In the genomic region with DNA sequence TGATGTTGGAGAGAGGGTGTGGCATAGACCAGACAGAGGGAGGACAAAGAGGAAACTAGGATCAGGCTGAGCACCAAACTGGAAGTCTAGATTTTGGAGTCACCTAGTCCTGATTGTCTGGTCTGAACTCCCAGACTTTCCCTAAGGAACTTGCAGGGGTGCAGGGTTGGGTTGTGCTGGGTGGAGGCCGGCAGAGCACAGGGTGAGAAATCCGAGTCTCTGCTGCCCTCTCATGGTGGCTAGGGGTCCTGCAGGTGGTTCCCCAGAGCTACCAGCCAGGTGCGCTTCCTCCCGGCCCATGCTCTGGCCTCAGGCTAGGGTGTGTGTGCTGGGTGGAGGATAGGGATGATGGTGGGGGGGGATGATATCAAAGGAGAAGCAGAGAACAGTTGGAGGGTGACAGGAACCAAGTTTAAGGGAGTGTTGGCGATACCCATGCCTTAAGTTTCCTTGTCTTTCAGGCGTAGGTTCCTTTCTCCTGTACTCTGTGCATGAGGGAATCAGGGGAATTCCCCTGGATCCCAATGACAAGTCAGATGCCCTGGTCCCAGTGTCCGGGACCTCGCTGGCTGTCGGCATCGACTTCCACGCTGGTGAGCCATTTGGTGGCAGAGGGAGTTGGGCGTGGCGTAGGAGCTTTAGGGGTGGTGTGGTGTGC, we compare ENCODE assay signal across 8 cellular contexts. TPM values are rescaled to one million over a fixed set of nuclear protein-coding genes. Genes with fewer than 3 reads are reported as not detected.
A peak's percentile ranks its signal among the peaks of the same experiment; 100 is the strongest.
DNase-seq lines count a peak whose midpoint lies in the region; TF ChIP-seq lines count a peak whose summit lies in the region.

No MANE protein-coding gene starts in this region.

- no peaks in the 10 kb centered on the region for H3K4me1 Mint-ChIP-seq in progenitor cell of endocrine pancreas (ENCODE audit: low read depth)

- DNase-seq in G401 (ENCODE audit: low spot score) (peak; percentile 85), H4 (ENCODE audit: low spot score) (peak; percentile 53), LoVo (ENCODE audit: low spot score) (peak; percentile 82), SHP77 (lab: John Stamatoyannopoulos, UW) (peak; percentile 48 to 50), globus pallidus (ENCODE audit: low spot score) (peak; percentile 40), progenitor cell of endocrine pancreas (ENCODE audit: low spot score, unreplicated experiment) (peak; percentile 71), GF-D8 (lab: John Stamatoyannopoulos, UW) (no peak)
- DNase-seq in activated effector memory CD4-positive, alpha-beta T cell treated with anti-CD3 and anti-CD28 coated beads, Interleukin-2, amount 50 U/mL, for 16 hours: peak; percentile 92

- H3K27me3 Mint-ChIP-seq in progenitor cell of endocrine pancreas: no peaks in the 10 kb centered on the region

- H3K36me3 Mint-ChIP-seq in progenitor cell of endocrine pancreas (ENCODE audit: insufficient read depth): peaks cover 13% of the 10 kb centered on the region

- no peak overlapping the region for H3K27ac Mint-ChIP-seq in progenitor cell of endocrine pancreas

- in situ Hi-C loops in G401 (cut with HindIII; ENCODE audit: low sequenced_read_pairs): no loop called here

- H3K9me3 Mint-ChIP-seq in progenitor cell of endocrine pancreas (ENCODE audit: low read depth): no peaks in the 10 kb centered on the region

- no peak overlapping the region for H3K4me3 Mint-ChIP-seq in progenitor cell of endocrine pancreas (ENCODE audit: low read depth)

- peak; percentile 83 for TF ChIP-seq CTCF in progenitor cell of endocrine pancreas (IDR thresholded peaks at IDR 0.05; ENCODE audit: unreplicated experiment)

RNA-seq across cellular contexts. Expression of a gene that starts 33.5 kb away (rescaled TPM):
- 0.49 TPM in 1 of 2 replicates, not detected in the other for total RNA-seq in G401 (2014; rRNA removed; shearing (Covaris generic))
- total RNA-seq in H4 (2014; rRNA removed; shearing (Covaris generic)): 5.6 and 10.7 TPM in 2 replicates
- 1.7 and 2.0 TPM in 2 replicates for total RNA-seq in progenitor cell of endocrine pancreas

RNA-seq across cellular contexts. Expression of a gene that starts 35.6 kb away (rescaled TPM):
- total RNA-seq in G401 (2014; rRNA removed; shearing (Covaris generic)): not detected in 2 replicates
- not detected in 2 replicates for total RNA-seq in H4 (2014; rRNA removed; shearing (Covaris generic))
- total RNA-seq in progenitor cell of endocrine pancreas: not detected in 2 replicates

RNA-seq across cellular contexts. Expression of a gene that starts 46.5 kb away (rescaled TPM):
- 160 and 174 TPM in 2 replicates for total RNA-seq in G401 (2014; rRNA removed; shearing (Covaris generic))
- total RNA-seq in H4 (2014; rRNA removed; shearing (Covaris generic)): 250 and 269 TPM in 2 replicates
- total RNA-seq in progenitor cell of endocrine pancreas: 162 and 165 TPM in 2 replicates

RNA-seq across cellular contexts. Expression of a gene that starts 54.8 kb away (rescaled TPM):
- total RNA-seq in G401 (2014; rRNA removed; shearing (Covaris generic)): 19.3 and 25.1 TPM in 2 replicates
- 5.8 and 6.5 TPM in 2 replicates for total RNA-seq in H4 (2014; rRNA removed; shearing (Covaris generic))
- 93.4 and 95.7 TPM in 2 replicates for total RNA-seq in progenitor cell of endocrine pancreas
